20 cellular contexts compared by ENCODE assay signal in genomic region chr21:34184232-34184631, GRCh38.
"Had no signal": no experiment of that assay in that cellular context is flagged by ENCODE, and none has a peak within 500 bp of the region (broad histone marks: within the 10 kb centered on the region; RNA-seq: fewer than 3 reads in every experiment).

No MANE protein-coding gene starts in this region.

- H3K4me1 ChIP-seq: pancreas had no signal

- H3K4me1 Mint-ChIP-seq: natural killer cell had no signal

- H3K27me3 ChIP-seq: neutrophil, pancreas, right lobe of liver, suprapubic skin, thyroid gland had no signal

- H3K4me3 Mint-ChIP-seq: memory B cell; natural killer cell; neural crest cell; stimulated activated naive CD8-positive, alpha-beta T cell treated with anti-CD3 and anti-CD28 coated beads, Interleukin-15, amount 100 ng/mL, for 72 hours; type B pancreatic cell had no signal

- H3K36me3 Mint-ChIP-seq: natural killer cell had no signal

- H3K27ac ChIP-seq: dorsolateral prefrontal cortex, neutrophil, pancreas, right lobe of liver, suprapubic skin, thyroid gland had no signal

- H3K27ac Mint-ChIP-seq: memory B cell; natural killer cell; stimulated activated naive CD8-positive, alpha-beta T cell treated with anti-CD3 and anti-CD28 coated beads, Interleukin-15, amount 100 ng/mL, for 72 hours; type B pancreatic cell had no signal

- H3K9me3 ChIP-seq: neutrophil, pancreas, right lobe of liver, suprapubic skin, thyroid gland had no signal

- H3K36me3 ChIP-seq: neutrophil, pancreas, right lobe of liver, suprapubic skin, thyroid gland had no signal

- H3K4me3 ChIP-seq: dorsolateral prefrontal cortex, lung, pancreas, right lobe of liver, smooth muscle cell, suprapubic skin, thyroid gland had no signal

- H3K27me3 Mint-ChIP-seq: memory B cell; stimulated activated naive CD8-positive, alpha-beta T cell treated with anti-CD3 and anti-CD28 coated beads, Interleukin-15, amount 100 ng/mL, for 72 hours had no signal

- DNase-seq: dorsolateral prefrontal cortex; effector CD4-positive, alpha-beta T cell; natural killer cell; pancreas; right lobe of liver; stimulated activated CD4-positive, alpha-beta T cell treated with anti-CD3 and anti-CD28 coated beads, Interleukin-12 subunit alpha, Interleukin-12 subunit beta, amount 100 ng/mL, for 4 hours; stimulated activated CD4-positive, alpha-beta T cell treated with anti-CD3 and anti-CD28 coated beads, Interleukin-1b, Interleukin-23, amount 100 ng/mL, for 48 hours; stimulated activated CD4-positive, alpha-beta T cell treated with anti-CD3 and anti-CD28 coated beads, Interleukin-4, amount 100 ng/mL, for 1 hour; stimulated activated CD8-positive, alpha-beta memory T cell treated with anti-CD3 and anti-CD28 coated beads, Interleukin-4, amount 100 ng/mL, for 48 hours; stimulated activated naive CD4-positive, alpha-beta T cell; stimulated activated naive CD8-positive, alpha-beta T cell treated with anti-CD3 and anti-CD28 coated beads, Interleukin-15, amount 100 ng/mL, for 72 hours; thyroid gland had no signal

- ATAC-seq: left lobe of liver; natural killer cell; pancreas; right lobe of liver; stimulated activated naive CD8-positive, alpha-beta T cell treated with anti-CD3 and anti-CD28 coated beads, Interleukin-15, amount 100 ng/mL, for 72 hours had no signal

- H3K9me3 Mint-ChIP-seq: natural killer cell had no signal
